1 cellular context compared by ENCODE assay signal in genomic region chr6:144854654-144855053, GRCh38.
TF ChIP-seq lines count a peak whose summit lies in the region.

No MANE protein-coding gene starts in this region.

TF ChIP-seq in HepG2, 621 proteins besides CTCF, POLR2A, EP300 and RAD21 (continued from another document):
- TF ChIP-seq ZBTB2 (CRISPR knock-in tag; IDR thresholded peaks at IDR 0.05; ENCODE audit: low read depth) (no peak), ZNF263 (CRISPR knock-in tag; IDR thresholded peaks at IDR 0.05) (no peak), ZBTB4 (CRISPR knock-in tag; IDR thresholded peaks at IDR 0.05; ENCODE audit: borderline replicate concordance) (no peak), ZNF709 (CRISPR knock-in tag; IDR thresholded peaks at IDR 0.05) (no peak), ZNF768 (CRISPR knock-in tag; IDR thresholded peaks at IDR 0.05) (no peak), PHF21A (CRISPR knock-in tag; IDR thresholded peaks at IDR 0.05) (no peak), NFE2 (CRISPR knock-in tag; IDR thresholded peaks at IDR 0.05) (no peak), ZNF230 (CRISPR knock-in tag; IDR thresholded peaks at IDR 0.05) (no peak), ZNF557 (CRISPR knock-in tag; IDR thresholded peaks at IDR 0.05) (no peak), ZNF280D (CRISPR knock-in tag; IDR thresholded peaks at IDR 0.05) (no peak), HES4 (CRISPR knock-in tag; IDR thresholded peaks at IDR 0.05; ENCODE audit: borderline replicate concordance) (no peak), AKAP8 (CRISPR knock-in tag; IDR thresholded peaks at IDR 0.05) (no peak), ZKSCAN1 (IDR thresholded peaks at IDR 0.05; ENCODE audit: low read length) (no peak), GATAD1 (CRISPR knock-in tag; IDR thresholded peaks at IDR 0.05) (no peak), PAF1 (CRISPR knock-in tag; IDR thresholded peaks at IDR 0.05) (0 out of 2 replicates have a peak, but pooled peaks have one; percentile 14), SKIL (CRISPR knock-in tag; IDR thresholded peaks at IDR 0.05; ENCODE audit: borderline replicate concordance) (peak; percentile 29; the same call in 1 of the 2 replicates)
